Comparison of ENCODE assay signal across 23 cellular contexts in the genomic region with DNA sequence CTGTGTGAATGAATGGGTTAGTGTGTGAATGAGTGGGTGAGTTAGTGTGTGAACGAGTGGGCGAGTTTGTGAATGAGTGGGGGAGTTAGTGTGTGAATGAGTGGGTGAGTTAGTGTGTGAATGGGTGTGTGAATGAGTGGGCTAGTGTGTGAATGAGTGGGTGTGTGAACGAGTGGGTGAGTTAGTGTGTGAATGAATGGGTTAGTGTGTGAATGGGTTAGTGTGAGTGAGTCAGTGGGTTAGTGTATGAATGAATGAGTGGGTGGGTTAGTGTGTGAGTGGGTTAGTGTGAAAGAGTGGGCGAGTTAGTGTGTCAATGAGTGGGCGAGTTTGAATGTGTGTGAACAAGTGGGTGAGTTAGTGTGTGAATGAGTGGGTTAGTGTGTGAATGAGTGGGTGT. TPM values are rescaled to one million over a fixed set of nuclear protein-coding genes. Genes with fewer than 3 reads are reported as not detected.
DNase-seq lines count a peak whose midpoint lies in the region; ATAC-seq, FAIRE-seq and TF ChIP-seq lines count a peak whose summit lies in the region.
"Had no signal": no experiment of that assay in that cellular context is flagged by ENCODE, and none has a peak within 500 bp of the region (broad histone marks: within the 10 kb centered on the region; RNA-seq: fewer than 3 reads in every experiment).

No MANE protein-coding gene starts in this region.

- H3K4ac ChIP-seq in mesendoderm (ENCODE audit: low read depth, low read length) = no peak overlapping the region

- no peak overlapping the region for H3K23ac ChIP-seq in mesendoderm (ENCODE audit: low read length)

- no peak overlapping the region for H3K4me2 ChIP-seq in mesendoderm (ENCODE audit: low read length)

- peaks cover 18% of the 10 kb centered on the region for H3K4me1 Mint-ChIP-seq in activated CD4-positive, alpha-beta T cell treated with anti-CD3 and anti-CD28 coated beads, Interleukin-2, amount 10 ng/mL, durations not matched to agents 24 days and 14 days
- H3K4me1 Mint-ChIP-seq in activated T-helper 17 cell treated with anti-CD3 and anti-CD28 coated beads, Interleukin-2, amount 50 U/mL, for 72 hours = peaks cover 79% of the 10 kb centered on the region
- H3K4me1 Mint-ChIP-seq in memory B cell = peaks cover 66% of the 10 kb centered on the region
- H3K4me1 Mint-ChIP-seq in activated CD4-positive, alpha-beta memory T cell treated with anti-CD3 and anti-CD28 coated beads for 36 hours (ENCODE audit: low read depth) = no peaks in the 10 kb centered on the region
- H3K4me1 Mint-ChIP-seq: CD14-positive monocyte had no signal

- no peak overlapping the region for H3K56ac ChIP-seq in mesendoderm (ENCODE audit: low read length)

- no peak for TF ChIP-seq POLR2A in GM12891 (IDR thresholded peaks at IDR 0.05; ENCODE audit: low read depth, low read length)

- H2AK5ac ChIP-seq in mesendoderm (ENCODE audit: low read length) = no peak overlapping the region

- no peak for DNase-seq in activated CD4-positive, alpha-beta T cell treated with anti-CD3 and anti-CD28 coated beads, Interleukin-2, amount 10 ng/mL, durations not matched to agents 24 days and 14 days
- no peak for DNase-seq in activated CD4-positive, alpha-beta T cell treated with anti-CD3 and anti-CD28 coated beads for 48 hours
- DNase-seq in GM12891 (ENCODE audit: insufficient read length, low spot score) = no peak
- DNase-seq in memory B cell (ENCODE audit: low spot score in 2 of 2) = no peak
- no peak for DNase-seq in mesendoderm
- no peak for DNase-seq in activated CD4-positive, alpha-beta memory T cell treated with anti-CD3 and anti-CD28 coated beads for 36 hours
- DNase-seq: CD8-positive, alpha-beta T cell; COR-L47; DMS153; DMS79 treated with DMSO at 0.1 percent for 48 hours; EL had no signal

- H3K4me1 ChIP-seq in mesendoderm (ENCODE audit: control insufficient read depth, low read depth, low read length) = no peaks in the 10 kb centered on the region

- no peaks in the 10 kb centered on the region for H3K27me3 ChIP-seq in mesendoderm (ENCODE audit: insufficient read depth, low read length, poor library complexity)

- H2BK5ac ChIP-seq in mesendoderm (ENCODE audit: low read length) = no peak overlapping the region

- no peak overlapping the region for H2BK15ac ChIP-seq in mesendoderm (replicated peaks; ENCODE audit: low read depth)

- WGBS in mesendoderm (ENCODE audit: extremely low coverage, insufficient coverage, low lambda C conversion rate) = 100% methylated on average over 5 of the region's 5 CpGs

- no peak overlapping the region for H4K8ac ChIP-seq in mesendoderm (ENCODE audit: low read depth, low read length)

- H3K36me3 Mint-ChIP-seq in activated CD4-positive, alpha-beta T cell treated with anti-CD3 and anti-CD28 coated beads, Interleukin-2, amount 10 ng/mL, durations not matched to agents 24 days and 14 days (ENCODE audit: low read depth) = peaks cover 73% of the 10 kb centered on the region
- H3K36me3 Mint-ChIP-seq in activated T-helper 17 cell treated with anti-CD3 and anti-CD28 coated beads, Interleukin-2, amount 50 U/mL, for 72 hours (ENCODE audit: low read depth) = no peaks in the 10 kb centered on the region
- no peaks in the 10 kb centered on the region for H3K36me3 Mint-ChIP-seq in memory B cell
- no peaks in the 10 kb centered on the region for H3K36me3 Mint-ChIP-seq in activated CD4-positive, alpha-beta memory T cell treated with anti-CD3 and anti-CD28 coated beads for 36 hours
- H3K36me3 Mint-ChIP-seq: CD14-positive monocyte; CD8-positive, alpha-beta T cell had no signal

- no peak overlapping the region for H3K27ac ChIP-seq in mesendoderm (ENCODE audit: low read depth, low read length)
- H3K27ac ChIP-seq: 22Rv1 had no signal

- H3K9ac ChIP-seq in mesendoderm (ENCODE audit: low read length) = no peak overlapping the region

- ATAC-seq in activated T-helper 17 cell treated with anti-CD3 and anti-CD28 coated beads, Interleukin-2, amount 50 U/mL, for 72 hours (replicated peaks) = no peak
- ATAC-seq in memory B cell (ENCODE audit: low read depth) = no peak
- no peak for ATAC-seq in HG03442 (IDR thresholded peaks at IDR 0.05; ENCODE audit: unreplicated experiment)
- ATAC-seq: CD8-positive, alpha-beta T cell; HCT116; HepG2 had no signal

- no peaks in the 10 kb centered on the region for H3K27me3 Mint-ChIP-seq in activated CD4-positive, alpha-beta T cell treated with anti-CD3 and anti-CD28 coated beads, Interleukin-2, amount 10 ng/mL, durations not matched to agents 24 days and 14 days
- no peaks in the 10 kb centered on the region for H3K27me3 Mint-ChIP-seq in activated T-helper 17 cell treated with anti-CD3 and anti-CD28 coated beads, Interleukin-2, amount 50 U/mL, for 72 hours
- H3K27me3 Mint-ChIP-seq in memory B cell = peaks cover 3% of the 10 kb centered on the region
- no peaks in the 10 kb centered on the region for H3K27me3 Mint-ChIP-seq in activated CD4-positive, alpha-beta memory T cell treated with anti-CD3 and anti-CD28 coated beads for 36 hours

- H3K36me3 ChIP-seq in mesendoderm (ENCODE audit: control insufficient read depth, insufficient read depth, low read length) = no peaks in the 10 kb centered on the region

- FAIRE-seq in GM12891 (lab: Jason Lieb, UNC) = peak; percentile 41
- FAIRE-seq: D721Med, G401.6, GM12892, GM19239, H54, HepG2 had no signal

- no peak overlapping the region for H2BK120ac ChIP-seq in mesendoderm (ENCODE audit: low read depth, low read length)

- CTCF ChIA-PET in activated CD4-positive, alpha-beta memory T cell treated with anti-CD3 and anti-CD28 coated beads for 36 hours (lab: Charles Lee) = no interaction called here

- H3K18ac ChIP-seq in mesendoderm (ENCODE audit: low read length) = no peak overlapping the region

- no peak overlapping the region for H4K5ac ChIP-seq in mesendoderm (ENCODE audit: low read length)

- no peak overlapping the region for H3K4me3 Mint-ChIP-seq in activated CD4-positive, alpha-beta T cell treated with anti-CD3 and anti-CD28 coated beads, Interleukin-2, amount 10 ng/mL, durations not matched to agents 24 days and 14 days
- H3K4me3 Mint-ChIP-seq in activated T-helper 17 cell treated with anti-CD3 and anti-CD28 coated beads, Interleukin-2, amount 50 U/mL, for 72 hours = no peak overlapping the region
- no peak overlapping the region for H3K4me3 Mint-ChIP-seq in memory B cell
- no peak overlapping the region for H3K4me3 Mint-ChIP-seq in activated CD4-positive, alpha-beta memory T cell treated with anti-CD3 and anti-CD28 coated beads for 36 hours
- H3K4me3 Mint-ChIP-seq: CD14-positive monocyte; CD8-positive, alpha-beta T cell had no signal

- H3K9me3 Mint-ChIP-seq in activated CD4-positive, alpha-beta T cell treated with anti-CD3 and anti-CD28 coated beads, Interleukin-2, amount 10 ng/mL, durations not matched to agents 24 days and 14 days = peaks cover 79% of the 10 kb centered on the region
- H3K9me3 Mint-ChIP-seq in activated T-helper 17 cell treated with anti-CD3 and anti-CD28 coated beads, Interleukin-2, amount 50 U/mL, for 72 hours = peaks cover 79% of the 10 kb centered on the region
- peaks cover 74% of the 10 kb centered on the region for H3K9me3 Mint-ChIP-seq in memory B cell
- H3K9me3 Mint-ChIP-seq in activated CD4-positive, alpha-beta memory T cell treated with anti-CD3 and anti-CD28 coated beads for 36 hours = peaks cover 78% of the 10 kb centered on the region
- H3K9me3 Mint-ChIP-seq: CD8-positive, alpha-beta T cell had no signal

- H3K4me3 ChIP-seq in mesendoderm (ENCODE audit: low read length) = no peak overlapping the region

- peak overlapping the region; percentile 31 for H3K27ac Mint-ChIP-seq in activated CD4-positive, alpha-beta T cell treated with anti-CD3 and anti-CD28 coated beads, Interleukin-2, amount 10 ng/mL, durations not matched to agents 24 days and 14 days
- peak overlapping the region; percentile 21 for H3K27ac Mint-ChIP-seq in activated T-helper 17 cell treated with anti-CD3 and anti-CD28 coated beads, Interleukin-2, amount 50 U/mL, for 72 hours
- H3K27ac Mint-ChIP-seq in memory B cell = peak overlapping the region; percentile 18
- H3K27ac Mint-ChIP-seq in activated CD4-positive, alpha-beta memory T cell treated with anti-CD3 and anti-CD28 coated beads for 36 hours = no peak overlapping the region
- H3K27ac Mint-ChIP-seq: CD14-positive monocyte; CD8-positive, alpha-beta T cell had no signal

- POLR2A ChIA-PET in activated CD4-positive, alpha-beta memory T cell treated with anti-CD3 and anti-CD28 coated beads for 36 hours (lab: Charles Lee) = no interaction called here

- no peaks in the 10 kb centered on the region for H3K79me2 ChIP-seq in mesendoderm (ENCODE audit: control insufficient read depth, insufficient read depth, low read length)

- no peaks in the 10 kb centered on the region for H3K79me1 ChIP-seq in mesendoderm (ENCODE audit: low read length)

- intact Hi-C loops in activated CD4-positive, alpha-beta T cell treated with anti-CD3 and anti-CD28 coated beads, Interleukin-2, amount 10 ng/mL, durations not matched to agents 24 days and 14 days (cut with micrococcal nuclease) = no loop called here
- intact Hi-C loops in activated CD4-positive, alpha-beta memory T cell treated with anti-CD3 and anti-CD28 coated beads for 36 hours (cut with micrococcal nuclease) = no loop called here

TF ChIP-seq in GM12891, 5 proteins besides CTCF, POLR2A, EP300 and RAD21:
- TF ChIP-seq PAX5 (IDR thresholded peaks at IDR 0.05; ENCODE audit: insufficient read depth, low read length, severe bottlenecking) (no peak), POU2F2 (IDR thresholded peaks at IDR 0.05; ENCODE audit: low read depth, low read length) (no peak), POLR2AphosphoS5 (IDR thresholded peaks at IDR 0.05; ENCODE audit: low read depth, low read length) (no peak), TAF1 (IDR thresholded peaks at IDR 0.05; ENCODE audit: low read depth, low read length) (no peak), SPI1 (IDR thresholded peaks at IDR 0.05; ENCODE audit: low read depth, low read length) (no peak)

RNA-seq across cellular contexts. Expression of a gene that starts 35.5 kb away (rescaled TPM):
- 3.3 and 4.0 TPM in 2 replicates for total RNA-seq in activated CD4-positive, alpha-beta T cell treated with anti-CD3 and anti-CD28 coated beads, Interleukin-2, amount 10 ng/mL, durations not matched to agents 24 days and 14 days
- 1.4 TPM for polyA plus RNA-seq in GM12891 (2012; ENCODE audit: low read depth, missing spikeins)
- 1 to 10 TPM in 1 of 2 donors, under 1 TPM in 1; 0.37 to 1.2 TPM for total RNA-seq in activated T-helper 17 cell treated with anti-CD3 and anti-CD28 coated beads, Interleukin-2, amount 50 U/mL, for 72 hours
- polyA plus RNA-seq in mesendoderm (2013, experiment 1 of 2) = 4.1 TPM
- 3.1 TPM for polyA plus RNA-seq in mesendoderm (2013, experiment 2 of 2)
- total RNA-seq in activated CD4-positive, alpha-beta memory T cell treated with anti-CD3 and anti-CD28 coated beads for 36 hours = 1 to 10 TPM in 1 of 2 experiments, under 1 TPM in 1; 0.41 to 1.1 TPM
- polyA plus RNA-seq: BJ, CD14-positive monocyte had no signal
